Comparison of ENCODE assay signal across 8 cellular contexts in the genomic region with DNA sequence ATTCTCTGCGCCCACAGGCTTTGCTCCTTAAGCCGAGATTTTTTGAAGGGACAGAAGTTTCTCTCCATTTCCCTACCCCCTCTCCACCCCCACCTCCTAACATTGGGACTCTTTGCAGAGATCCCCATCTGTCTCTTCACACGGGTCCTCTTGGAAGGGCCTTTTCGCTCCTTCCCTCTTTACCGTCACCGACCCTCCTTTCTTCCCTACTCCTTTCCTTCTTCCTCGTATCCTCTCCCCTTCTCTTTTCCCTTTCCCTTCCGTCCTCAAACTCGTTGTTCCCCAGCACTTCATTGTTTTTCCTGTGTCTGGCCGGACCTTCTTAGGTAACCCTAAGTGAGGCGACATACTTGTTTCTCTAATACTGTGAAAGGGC. TPM values are rescaled to one million over a fixed set of nuclear protein-coding genes. Genes with fewer than 3 reads are reported as not detected.
DNase-seq lines count a peak whose midpoint lies in the region; ATAC-seq and TF ChIP-seq lines count a peak whose summit lies in the region.

No MANE protein-coding gene starts in this region.

- H4K20me1 ChIP-seq in KMS-11 (ENCODE audit: insufficient read depth), result no peaks in the 10 kb centered on the region; the same call in 1 of the 2 replicates

- TF ChIP-seq CTCF in AG10803 (conservative IDR thresholded peaks at IDR 0.05; ENCODE audit: low read length) (no peak), KMS-11 (conservative IDR thresholded peaks at IDR 0.05; ENCODE audit: low read depth, low read length) (peak; percentile 20; the same call in 1 of the 2 replicates), coronary artery (IDR thresholded peaks at IDR 0.05) (no peak), natural killer cell (IDR thresholded peaks at IDR 0.05) (no peak)

- DNase-seq in AG10803 (ENCODE audit: low read depth) (no peak), coronary artery (ENCODE audit: low spot score) (no peak), natural killer cell (no peak), HuH-7.5 (ENCODE audit: low spot score) (no peak), hippocampal formation (lab: John Stamatoyannopoulos, UW) (no peak)

- H3K27ac Mint-ChIP-seq in natural killer cell, result peak overlapping the region; percentile 82 to 89

- H3K36me3 Mint-ChIP-seq in natural killer cell, result no peaks in the 10 kb centered on the region

- ATAC-seq in natural killer cell, result no peak
- ATAC-seq in GM18870 (IDR thresholded peaks at IDR 0.05; ENCODE audit: unreplicated experiment), result no peak
- no peak for ATAC-seq in HG02884 (IDR thresholded peaks at IDR 0.05; ENCODE audit: unreplicated experiment)

- H3K9me3 Mint-ChIP-seq in natural killer cell, result no peaks in the 10 kb centered on the region

- peaks cover 25% of the 10 kb centered on the region for H3K4me1 ChIP-seq in KMS-11 (ENCODE audit: low read depth, poor library complexity, severe bottlenecking)

- H3K4me2 ChIP-seq in KMS-11, result peak overlapping the region; percentile 72

- H3K4me3 Mint-ChIP-seq in natural killer cell, result peak overlapping the region; percentile 95

- H3K4me3 ChIP-seq in AG10803 (ENCODE audit: low read length), result peak overlapping the region; percentile 71
- H3K4me3 ChIP-seq in KMS-11 (IDR thresholded peaks at IDR 0.05; ENCODE audit: insufficient read depth, low read depth, low read length), result peak overlapping the region; percentile 90
- H3K4me3 ChIP-seq in coronary artery, result peak overlapping the region; percentile 96

- H3K27ac ChIP-seq in KMS-11, result no peak overlapping the region
- peak overlapping the region in 1 of 2 donors; percentile 79 for H3K27ac ChIP-seq in coronary artery

- intact Hi-C loops in natural killer cell (cut with micrococcal nuclease), result no loop called here

- peaks cover 6% of the 10 kb centered on the region; the same call in 1 of the 2 replicates for H3K36me3 ChIP-seq in KMS-11 (ENCODE audit: insufficient read depth)

- H2AFZ ChIP-seq in KMS-11 (ENCODE audit: low read depth), result no peak overlapping the region

- no peaks in the 10 kb centered on the region for H3K27me3 Mint-ChIP-seq in natural killer cell (ENCODE audit: low read depth in 2 of 2)

- H3K79me2 ChIP-seq in KMS-11 (ENCODE audit: insufficient read depth, low read depth), result peaks cover 32% of the 10 kb centered on the region

- no peaks in the 10 kb centered on the region for H3K27me3 ChIP-seq in KMS-11 (ENCODE audit: insufficient read depth, low read depth)

- H3K9ac ChIP-seq in KMS-11, result peak overlapping the region; percentile 49; the same call in 1 of the 2 replicates

- H3K4me1 Mint-ChIP-seq in natural killer cell, result peaks cover 49 to 60% of the 10 kb centered on the region in 2 donors

RNA-seq across cellular contexts. Expression of a gene that starts 0.7 kb away (rescaled TPM):
- 10 to 100 TPM; 44.2 to 59.9 (median 53.9) TPM for total RNA-seq in natural killer cell

RNA-seq across cellular contexts. Expression of a gene that starts 5.8 kb away (rescaled TPM):
- total RNA-seq in natural killer cell, result 10 to 100 TPM; 21.6 to 29.2 (median 22.8) TPM
